In the genomic region with DNA sequence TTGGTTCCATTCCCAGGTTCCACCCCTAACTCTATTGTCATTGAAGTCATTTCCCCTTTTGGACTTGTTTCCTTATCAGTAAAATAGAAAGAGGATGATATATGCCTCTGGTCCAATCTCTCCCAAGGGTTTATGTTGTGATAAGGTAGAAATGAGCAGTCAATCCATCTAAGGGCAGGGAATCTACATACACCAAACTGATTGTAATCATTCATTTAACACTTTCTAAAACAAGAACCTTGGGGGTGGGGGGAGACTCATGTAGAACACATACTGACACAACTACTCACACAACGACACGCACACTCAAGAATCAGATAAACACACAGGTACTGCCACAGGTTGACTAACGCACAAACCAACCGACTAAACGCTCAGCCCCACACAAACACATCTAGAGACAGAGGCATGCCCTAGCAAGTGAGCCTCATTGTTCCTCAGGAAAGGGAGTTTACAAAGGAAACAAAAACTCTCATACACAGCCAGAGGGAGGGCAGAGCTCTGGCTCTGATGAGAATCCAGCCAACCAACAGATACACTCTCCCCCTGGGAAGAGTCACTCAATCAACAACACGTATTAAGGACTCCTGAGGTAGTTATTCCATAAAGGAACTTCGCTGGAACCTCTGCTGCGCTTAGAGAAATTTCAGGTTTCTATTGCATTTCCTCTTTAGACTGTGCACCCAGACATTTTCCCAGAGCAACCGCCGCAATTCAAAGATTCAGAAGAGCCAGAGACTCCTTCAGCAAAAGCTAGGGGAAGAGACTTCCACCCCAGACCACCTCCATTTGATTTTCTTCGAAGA, we compare ENCODE assay signal across 8 cellular contexts. TPM values are rescaled to one million over a fixed set of nuclear protein-coding genes. Genes with fewer than 3 reads are reported as not detected.
DNase-seq lines count a peak whose midpoint lies in the region; TF ChIP-seq lines count a peak whose summit lies in the region.

No MANE protein-coding gene starts in this region.

- H3K27ac ChIP-seq in colonic mucosa (peak overlapping the region; percentile 69), mesenchymal stem cell (ENCODE audit: low read length, poor library complexity, severe bottlenecking) (no peak overlapping the region)

- WGBS in mesenchymal stem cell, result 12% methylated on average over 11 of the region's 11 CpGs

- no peak overlapping the region for H2BK15ac ChIP-seq in mesenchymal stem cell (ENCODE audit: low read depth, poor library complexity, severe bottlenecking)

- H3K27me3 ChIP-seq in colonic mucosa, result no peaks in the 10 kb centered on the region
- H3K27me3 ChIP-seq in mesenchymal stem cell (ENCODE audit: control insufficient read depth in 1 of 2, insufficient read depth in 1 of 2, low read length in 2 of 2), result peaks cover 9 to 33% of the 10 kb centered on the region in 2 experiments

- H3K9ac ChIP-seq in colonic mucosa (ENCODE audit: low read depth in 2 of 2, low read length in 2 of 2) (peak overlapping the region; percentile 78 to 99), mesenchymal stem cell (ENCODE audit: low read length) (peak overlapping the region; percentile 62)

- H3K4me3 ChIP-seq in colonic mucosa (peak overlapping the region; percentile 48), mesenchymal stem cell (ENCODE audit: insufficient read depth in 1 of 2, low read depth in 1 of 2, low read length in 2 of 2) (peak overlapping the region; percentile 61 to 83)

- H3K4me1 ChIP-seq in colonic mucosa (peaks cover 11% of the 10 kb centered on the region), mesenchymal stem cell (ENCODE audit: control insufficient read depth, insufficient read depth, low read depth, low read length) (peaks cover 9% of the 10 kb centered on the region)

- H4K8ac ChIP-seq in mesenchymal stem cell (ENCODE audit: low read length), result no peak overlapping the region

- intact Hi-C loops in activated CD4-positive, alpha-beta T cell treated with anti-CD3 and anti-CD28 coated beads, Interleukin-2, amount 10 ng/mL, durations not matched to agents 24 days and 14 days (cut with micrococcal nuclease), result loop anchor here (2.0 kb wide), 1 partner anchor 19 kb away; a partner anchor contains a TSS
- intact Hi-C loops in colonic mucosa (cut with DNase I), result no loop called here

- peak overlapping the region; percentile 94 for H3K4me3 Mint-ChIP-seq in activated CD4-positive, alpha-beta T cell treated with anti-CD3 and anti-CD28 coated beads, Interleukin-2, amount 10 ng/mL, durations not matched to agents 24 days and 14 days

- no peak for TF ChIP-seq CTCF in colonic mucosa (IDR thresholded peaks at IDR 0.05)

- H3K36me3 ChIP-seq in colonic mucosa, result no peaks in the 10 kb centered on the region
- no peaks in the 10 kb centered on the region for H3K36me3 ChIP-seq in mesenchymal stem cell (ENCODE audit: control insufficient read depth in 1 of 2, insufficient read depth in 2 of 2, low read depth in 1 of 2, low read length in 2 of 2)

- H3K9me3 ChIP-seq in colonic mucosa, result no peaks in the 10 kb centered on the region
- no peaks in the 10 kb centered on the region for H3K9me3 ChIP-seq in mesenchymal stem cell (ENCODE audit: control insufficient read depth, low read length)

- no peak overlapping the region for H2AK5ac ChIP-seq in mesenchymal stem cell (ENCODE audit: low read length, severe bottlenecking)

- H3K36me3 Mint-ChIP-seq in activated CD4-positive, alpha-beta T cell treated with anti-CD3 and anti-CD28 coated beads, Interleukin-2, amount 10 ng/mL, durations not matched to agents 24 days and 14 days (ENCODE audit: low read depth), result peaks cover 2% of the 10 kb centered on the region

- peak; percentile 63 for DNase-seq in activated CD4-positive, alpha-beta T cell treated with anti-CD3 and anti-CD28 coated beads, Interleukin-2, amount 10 ng/mL, durations not matched to agents 24 days and 14 days
- DNase-seq in activated CD4-positive, alpha-beta T cell treated with anti-CD3 and anti-CD28 coated beads, Interleukin-2, amount 50 U/mL, for 4 hours, result no peak
- DNase-seq in NCI-H345 treated with DMSO at 0.1 percent for 48 hours (lab: John Stamatoyannopoulos, UW; ENCODE audit: unreplicated experiment) (peak; percentile 77), colonic mucosa (no peak), mesenchymal stem cell (no peak), OCI-M2 (lab: John Stamatoyannopoulos, UW; ENCODE audit: unreplicated experiment) (no peak), NCI-H2227 (lab: John Stamatoyannopoulos, UW; ENCODE audit: unreplicated experiment) (no peak), H4 (ENCODE audit: low spot score) (no peak)

- no peak overlapping the region for H2BK5ac ChIP-seq in mesenchymal stem cell (ENCODE audit: low read depth, low read length, poor library complexity, severe bottlenecking)

- H2BK12ac ChIP-seq in mesenchymal stem cell (ENCODE audit: low read length in 2 of 2), result no peak overlapping the region

- peaks cover 36% of the 10 kb centered on the region for H3K4me1 Mint-ChIP-seq in activated CD4-positive, alpha-beta T cell treated with anti-CD3 and anti-CD28 coated beads, Interleukin-2, amount 10 ng/mL, durations not matched to agents 24 days and 14 days

- no peak overlapping the region for H3K23ac ChIP-seq in mesenchymal stem cell (ENCODE audit: low read length in 2 of 2)

- H3K27ac Mint-ChIP-seq in activated CD4-positive, alpha-beta T cell treated with anti-CD3 and anti-CD28 coated beads, Interleukin-2, amount 10 ng/mL, durations not matched to agents 24 days and 14 days, result peak overlapping the region; percentile 86

- no peaks in the 10 kb centered on the region for H3K27me3 Mint-ChIP-seq in activated CD4-positive, alpha-beta T cell treated with anti-CD3 and anti-CD28 coated beads, Interleukin-2, amount 10 ng/mL, durations not matched to agents 24 days and 14 days

- H3K9me3 Mint-ChIP-seq in activated CD4-positive, alpha-beta T cell treated with anti-CD3 and anti-CD28 coated beads, Interleukin-2, amount 10 ng/mL, durations not matched to agents 24 days and 14 days, result no peaks in the 10 kb centered on the region

- peak overlapping the region; percentile 96 for H3K4me2 ChIP-seq in mesenchymal stem cell (ENCODE audit: low read length, poor library complexity, severe bottlenecking)

- H3K14ac ChIP-seq in mesenchymal stem cell (ENCODE audit: low read length in 2 of 2), result no peak overlapping the region

- no peak overlapping the region for H3K4ac ChIP-seq in mesenchymal stem cell (ENCODE audit: low read depth in 1 of 2, low read length in 2 of 2)

- H4K91ac ChIP-seq in mesenchymal stem cell (ENCODE audit: low read length), result no peak overlapping the region

- H2BK120ac ChIP-seq in mesenchymal stem cell (ENCODE audit: low read depth, low read length), result no peak overlapping the region

- no peaks in the 10 kb centered on the region for H3K79me1 ChIP-seq in mesenchymal stem cell (replicated peaks; ENCODE audit: low read length, poor library complexity, severe bottlenecking)

- peak overlapping the region; percentile 47 for H2AFZ ChIP-seq in mesenchymal stem cell (ENCODE audit: low read depth, low read length)

- H3K18ac ChIP-seq in mesenchymal stem cell (ENCODE audit: low read depth in 1 of 2, low read length in 2 of 2), result peak overlapping the region in 1 of 2 experiments; percentile 79

RNA-seq across cellular contexts. Expression of a gene that starts 1.0 kb away (rescaled TPM):
- total RNA-seq in activated CD4-positive, alpha-beta T cell treated with anti-CD3 and anti-CD28 coated beads, Interleukin-2, amount 10 ng/mL, durations not matched to agents 24 days and 14 days, result 9.1 and 21.4 TPM in 2 replicates
- 100 to 1,000 TPM; 134 to 179 TPM for total RNA-seq in colonic mucosa
- polyA plus RNA-seq in mesenchymal stem cell (2013, experiment 1 of 2), result 4.0 TPM
- 4.8 TPM for polyA plus RNA-seq in mesenchymal stem cell (2013, experiment 2 of 2)
- 5.2 and 6.4 TPM in 2 replicates for total RNA-seq in H4 (2014; rRNA removed; shearing (Covaris generic))

RNA-seq across cellular contexts. Expression of a gene that starts 18.8 kb away (rescaled TPM):
- 41.7 and 49.7 TPM in 2 replicates for total RNA-seq in activated CD4-positive, alpha-beta T cell treated with anti-CD3 and anti-CD28 coated beads, Interleukin-2, amount 10 ng/mL, durations not matched to agents 24 days and 14 days
- total RNA-seq in colonic mucosa, result 10 to 100 TPM; 74.7 to 87.8 TPM
- 0.57 TPM for polyA plus RNA-seq in mesenchymal stem cell (2013, experiment 1 of 2)
- 0.51 TPM for polyA plus RNA-seq in mesenchymal stem cell (2013, experiment 2 of 2)
- total RNA-seq in H4 (2014; rRNA removed; shearing (Covaris generic)), result not detected in 2 replicates

RNA-seq across cellular contexts. Expression of a gene that starts 25.8 kb away (rescaled TPM):
- 46.5 and 48.6 TPM in 2 replicates for total RNA-seq in activated CD4-positive, alpha-beta T cell treated with anti-CD3 and anti-CD28 coated beads, Interleukin-2, amount 10 ng/mL, durations not matched to agents 24 days and 14 days
- total RNA-seq in colonic mucosa, result 10 to 100 TPM; 63.6 TPM
- 22.4 TPM for polyA plus RNA-seq in mesenchymal stem cell (2013, experiment 1 of 2)
- 21.8 TPM for polyA plus RNA-seq in mesenchymal stem cell (2013, experiment 2 of 2)
- 57.7 and 60.3 TPM in 2 replicates for total RNA-seq in H4 (2014; rRNA removed; shearing (Covaris generic))

RNA-seq across cellular contexts. Expression of a gene that starts 49.7 kb away (rescaled TPM):
- total RNA-seq in activated CD4-positive, alpha-beta T cell treated with anti-CD3 and anti-CD28 coated beads, Interleukin-2, amount 10 ng/mL, durations not matched to agents 24 days and 14 days, result 134 and 139 TPM in 2 replicates
- 1 to 10 TPM; 3.5 to 5.3 TPM for total RNA-seq in colonic mucosa
- 0.04 TPM for polyA plus RNA-seq in mesenchymal stem cell (2013, experiment 1 of 2)
- 0.03 TPM for polyA plus RNA-seq in mesenchymal stem cell (2013, experiment 2 of 2)
- total RNA-seq in H4 (2014; rRNA removed; shearing (Covaris generic)), result 0.02 TPM in 1 of 2 replicates, not detected in the other

Comparison
In these comparisons a context has a peak if more than half of its experiments do, and no peak if none do; other contexts are left out.
1. DNase-seq: peak in activated CD4-positive, alpha-beta T cell treated with anti-CD3 and anti-CD28 coated beads, Interleukin-2, amount 10 ng/mL, durations not matched to agents 24 days and 14 days (single experiment) and NCI-H345 treated with DMSO at 0.1 percent for 48 hours (single experiment); none in activated CD4-positive, alpha-beta T cell treated with anti-CD3 and anti-CD28 coated beads, Interleukin-2, amount 50 U/mL, for 4 hours (0 of 2), colonic mucosa (single experiment), mesenchymal stem cell (single experiment), OCI-M2 (single experiment), NCI-H2227 (single experiment) and H4 (single experiment).
2. RNA of a gene that starts 18.8 kb away (total RNA-seq): 74.7 to 87.8 TPM in colonic mucosa and 41.7 to 49.7 TPM in activated CD4-positive, alpha-beta T cell treated with anti-CD3 and anti-CD28 coated beads, Interleukin-2, amount 10 ng/mL, durations not matched to agents 24 days and 14 days; not detected in H4; every median in the first group is over 10 times any median in the second.